1 cellular context compared by ENCODE assay signal in genomic region chr7:47572939-47573757, GRCh38.
TF ChIP-seq lines count a peak whose summit lies in the region.

No MANE protein-coding gene starts in this region.

TF ChIP-seq in WTC11, 78 proteins besides CTCF, POLR2A, EP300 and RAD21 (continued from another document):
- TF ChIP-seq ZNF281 (CRISPR knock-in tag; IDR thresholded peaks at IDR 0.05) (no peak), ZBTB43 (CRISPR knock-in tag; IDR thresholded peaks at IDR 0.05) (no peak), FOXJ3 (CRISPR knock-in tag; IDR thresholded peaks at IDR 0.05; ENCODE audit: borderline replicate concordance) (no peak), MXD4 (CRISPR knock-in tag; IDR thresholded peaks at IDR 0.05; ENCODE audit: borderline replicate concordance) (no peak), USF2 (CRISPR knock-in tag; IDR thresholded peaks at IDR 0.05) (peak; percentile 79), OVOL2 (CRISPR knock-in tag; IDR thresholded peaks at IDR 0.05; ENCODE audit: borderline replicate concordance) (no peak), CREM (CRISPR knock-in tag; IDR thresholded peaks at IDR 0.05) (no peak)
TF ChIP-seq in WTC11: peak in this region for 2.
